In the genomic region with DNA sequence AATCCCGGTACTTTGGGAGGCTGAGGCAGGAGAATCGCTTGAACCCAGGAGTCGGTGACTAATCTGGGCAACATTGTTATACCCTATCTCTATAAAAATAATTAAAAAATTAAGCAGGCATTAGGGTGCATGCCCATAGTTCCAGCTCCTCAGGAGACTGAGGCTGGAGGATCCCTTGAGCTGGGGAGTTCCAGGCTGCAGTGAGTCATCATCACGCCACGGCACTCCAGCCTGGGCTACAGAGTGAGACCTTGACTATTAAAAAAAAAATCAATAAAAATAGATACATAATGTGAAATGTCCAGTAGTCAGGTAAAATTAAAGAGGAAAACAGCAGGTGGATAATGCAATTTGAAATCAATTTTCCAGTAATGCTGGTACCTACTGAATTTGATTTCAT, we compare ENCODE assay signal across 16 cellular contexts. TPM values are rescaled to one million over a fixed set of nuclear protein-coding genes. Genes with fewer than 3 reads are reported as not detected.
DNase-seq lines count a peak whose midpoint lies in the region; ATAC-seq and TF ChIP-seq lines count a peak whose summit lies in the region.
"Had no signal": no experiment of that assay in that cellular context is flagged by ENCODE, and none has a peak within 500 bp of the region (broad histone marks: within the 10 kb centered on the region; RNA-seq: fewer than 3 reads in every experiment).

No MANE protein-coding gene starts in this region.

- DNase-seq in MCF 10A (ENCODE audit: unreplicated experiment) (peak; percentile 27), breast epithelium (ENCODE audit: low spot score in 2 of 2) (no peak), PC-3 (no peak), epithelial cell of esophagus (ENCODE audit: low read depth) (peak; percentile 15), DMS153 treated with DMSO at 0.1 percent for 48 hours (lab: John Stamatoyannopoulos, UW; ENCODE audit: unreplicated experiment) (no peak), GDM1 (lab: John Stamatoyannopoulos, UW) (no peak)
- DNase-seq in effector memory CD4-positive, alpha-beta T cell = no peak
- DNase-seq: 8988T; CD4-positive, alpha-beta memory T cell; DMS79; GM23248 had no signal

- POLR2A ChIA-PET in MCF 10A (lab: Yijun Ruan, JAX) (no interaction called here), PC-3 (lab: Charles Lee; ENCODE audit: unreplicated experiment) (no interaction called here)

- no peak for TF ChIP-seq POLR2A in breast epithelium (IDR thresholded peaks at IDR 0.05)

- H3K4me3 ChIP-seq in breast epithelium (no peak overlapping the region), PC-3 (ENCODE audit: low read length) (no peak overlapping the region), epithelial cell of esophagus (ENCODE audit: low read length) (no peak overlapping the region)
- no peak overlapping the region for H3K4me3 ChIP-seq in effector memory CD4-positive, alpha-beta T cell (ENCODE audit: insufficient read depth, low read depth, low read length, poor library complexity, severe bottlenecking)
- H3K4me3 ChIP-seq: BLaER1, GM23248, HAP-1 had no signal

- no peak overlapping the region for H3K9ac ChIP-seq in PC-3 (ENCODE audit: low read length)
- H3K9ac ChIP-seq: BLaER1, GM23248 had no signal

- intact Hi-C loops in MCF 10A (cut with micrococcal nuclease) (no loop called here), breast epithelium (cut with DNase I; ENCODE audit: low total_unique reads) (no loop called here), PC-3 (cut with micrococcal nuclease) (no loop called here)

- H3K4me1 ChIP-seq in breast epithelium = no peaks in the 10 kb centered on the region
- H3K4me1 ChIP-seq in PC-3 (ENCODE audit: insufficient read depth, low read length) = peaks cover 15% of the 10 kb centered on the region
- H3K4me1 ChIP-seq in effector memory CD4-positive, alpha-beta T cell (ENCODE audit: control insufficient read depth, insufficient read depth, low read length, poor library complexity, severe bottlenecking) = no peaks in the 10 kb centered on the region
- H3K4me1 ChIP-seq: BLaER1, HAP-1 had no signal

- H2AFZ ChIP-seq in PC-3 (ENCODE audit: low read length) = 0 out of 2 replicates have a peak overlapping the region, but pooled peaks have one; percentile 29
- H2AFZ ChIP-seq: GM23248 had no signal

- no peaks in the 10 kb centered on the region for H3K36me3 ChIP-seq in breast epithelium
- no peaks in the 10 kb centered on the region for H3K36me3 ChIP-seq in PC-3 (ENCODE audit: low read depth, low read length)
- H3K36me3 ChIP-seq in effector memory CD4-positive, alpha-beta T cell (ENCODE audit: control insufficient read depth, insufficient read depth, low read length) = no peaks in the 10 kb centered on the region
- H3K36me3 ChIP-seq: BLaER1, HAP-1 had no signal

- no peak overlapping the region for H3K4me2 ChIP-seq in PC-3 (ENCODE audit: low read length)
- H3K4me2 ChIP-seq: BLaER1 had no signal

- TF ChIP-seq CTCF in MCF 10A (IDR thresholded peaks at IDR 0.05; ENCODE audit: unreplicated experiment) (no peak), breast epithelium (IDR thresholded peaks at IDR 0.05) (no peak), PC-3 (conservative IDR thresholded peaks at IDR 0.05; ENCODE audit: low read depth, low read length) (no peak), epithelial cell of esophagus (IDR thresholded peaks at IDR 0.05; ENCODE audit: insufficient read depth, low read depth, low read length, missing control alignments) (no peak)

- CTCF ChIA-PET in MCF 10A (lab: Yijun Ruan, JAX) (no interaction called here), PC-3 (lab: Charles Lee) (no interaction called here)

- H3K79me2 ChIP-seq in PC-3 (ENCODE audit: low read length) = no peaks in the 10 kb centered on the region

- no peaks in the 10 kb centered on the region for H3K27me3 ChIP-seq in breast epithelium
- H3K27me3 ChIP-seq in PC-3 (ENCODE audit: low read length) = no peaks in the 10 kb centered on the region
- no peaks in the 10 kb centered on the region for H3K27me3 ChIP-seq in effector memory CD4-positive, alpha-beta T cell (replicated peaks; ENCODE audit: control insufficient read depth, insufficient read depth, low read length, poor library complexity, severe bottlenecking)
- H3K27me3 ChIP-seq: BLaER1 had no signal

- H3K9me3 ChIP-seq in breast epithelium = no peaks in the 10 kb centered on the region
- no peaks in the 10 kb centered on the region for H3K9me3 ChIP-seq in PC-3 (ENCODE audit: low read length)
- no peaks in the 10 kb centered on the region for H3K9me3 ChIP-seq in effector memory CD4-positive, alpha-beta T cell (ENCODE audit: control insufficient read depth, low read length)
- H3K9me3 ChIP-seq: BLaER1, HAP-1 had no signal

- H3K27ac ChIP-seq in breast epithelium (no peak overlapping the region), PC-3 (ENCODE audit: low read length) (no peak overlapping the region)
- H3K27ac ChIP-seq in effector memory CD4-positive, alpha-beta T cell (ENCODE audit: insufficient read depth, low read length, poor library complexity, severe bottlenecking) = no peak overlapping the region
- H3K27ac ChIP-seq: BLaER1, GM23248 had no signal

- H3K27ac Mint-ChIP-seq in MCF 10A (ENCODE audit: low read depth, unreplicated experiment) = no peak overlapping the region
- H3K27ac Mint-ChIP-seq: CD14-positive monocyte; CD4-positive, alpha-beta memory T cell had no signal

- H3K9me3 Mint-ChIP-seq in MCF 10A (ENCODE audit: unreplicated experiment) = no peaks in the 10 kb centered on the region

- H3F3A ChIP-seq in PC-3 (ENCODE audit: low read length, unreplicated experiment) = no peaks in the 10 kb centered on the region

- H3K4me3 Mint-ChIP-seq in MCF 10A (ENCODE audit: unreplicated experiment) = no peak overlapping the region
- H3K4me3 Mint-ChIP-seq: CD14-positive monocyte; CD4-positive, alpha-beta memory T cell had no signal

- no peaks in the 10 kb centered on the region for H3K36me3 Mint-ChIP-seq in MCF 10A (ENCODE audit: insufficient read depth, unreplicated experiment)
- H3K36me3 Mint-ChIP-seq: CD14-positive monocyte; CD4-positive, alpha-beta memory T cell had no signal

- H3K9me2 ChIP-seq in PC-3 (replicated peaks; ENCODE audit: low read length) = no peaks in the 10 kb centered on the region

- peaks cover 9% of the 10 kb centered on the region for H3K4me1 Mint-ChIP-seq in MCF 10A (ENCODE audit: insufficient read depth, unreplicated experiment)
- H3K4me1 Mint-ChIP-seq: CD14-positive monocyte; CD4-positive, alpha-beta memory T cell had no signal

- H3K27me3 Mint-ChIP-seq in MCF 10A (ENCODE audit: insufficient read depth, unreplicated experiment) = no peaks in the 10 kb centered on the region
- H3K27me3 Mint-ChIP-seq: CD4-positive, alpha-beta memory T cell had no signal

- ATAC-seq in PC-3 = peak; percentile 45; the same call in 1 of the 2 replicates

- BruUV-seq in MCF 10A (replicated peaks; lab: Mats Ljungman, UMichigan) (no TSS peak), PC-3 (replicated peaks; lab: Mats Ljungman, UMichigan) (no TSS peak)

- H4K20me1 ChIP-seq in PC-3 (ENCODE audit: low read length) = no peaks in the 10 kb centered on the region
- H4K20me1 ChIP-seq: BLaER1 had no signal

RNA-seq across cellular contexts. Expression of gene ADGRL3, which starts 14.6 kb away (rescaled TPM):
- total RNA-seq in MCF 10A (2022) (3.5 and 3.6 TPM in 2 replicates), breast epithelium (1 to 10 TPM; 4.2 to 8.2 (median 6.6) TPM), PC-3 (2014; rRNA removed) (0.66 and 0.69 TPM in 2 replicates)
- total RNA-seq: A673; CD4-positive, alpha-beta memory T cell; GM23248; H4 had no signal

Comparison
In these comparisons a context has a peak if more than half of its experiments do, and no peak if none do; other contexts are left out.
1. DNase-seq: peak in MCF 10A (single experiment) and epithelial cell of esophagus (single experiment); none in breast epithelium (0 of 2), PC-3 (single experiment), DMS153 treated with DMSO at 0.1 percent for 48 hours (single experiment), effector memory CD4-positive, alpha-beta T cell (0 of 3) and GDM1 (single experiment).